Comparison of ENCODE assay signal across 1 cellular context in the genomic region with DNA sequence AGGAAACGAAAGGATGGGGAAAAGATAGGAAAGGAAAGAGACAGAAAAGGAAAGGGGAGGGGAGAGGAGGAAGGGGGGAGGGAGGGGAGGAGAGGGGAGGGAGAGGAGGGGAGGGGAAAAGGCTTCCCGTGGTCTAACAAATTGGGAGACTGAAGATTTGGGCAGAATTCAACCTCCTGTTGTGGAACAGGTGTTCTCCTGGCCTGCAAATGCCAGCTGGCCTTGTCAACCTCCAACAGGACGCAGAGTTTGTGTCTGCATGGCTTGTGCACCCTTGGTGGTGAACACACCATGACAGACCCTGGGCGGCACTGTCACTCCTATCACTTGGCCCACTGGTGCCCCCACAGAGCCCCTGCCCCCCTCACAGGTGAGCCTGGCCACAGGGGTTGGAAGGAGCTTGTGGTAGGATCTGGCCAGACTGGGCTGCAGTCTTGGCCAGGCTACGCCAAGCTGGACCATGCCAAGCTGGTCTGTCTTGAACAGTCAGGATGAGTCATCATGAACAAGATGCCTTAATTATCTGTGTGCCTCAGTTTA.
TF ChIP-seq lines count a peak whose summit lies in the region.

No MANE protein-coding gene starts in this region.

TF ChIP-seq in H1, 55 proteins besides CTCF, POLR2A, EP300 and RAD21:
- no peak for TF ChIP-seq TCF12 (IDR thresholded peaks at IDR 0.05; ENCODE audit: low read depth, low read length)
- TF ChIP-seq SP1 (IDR thresholded peaks at IDR 0.05; ENCODE audit: low read depth, low read length), result no peak
- no peak for TF ChIP-seq ASH2L (IDR thresholded peaks at IDR 0.05; ENCODE audit: low read length)
- TF ChIP-seq, protein P1, sequence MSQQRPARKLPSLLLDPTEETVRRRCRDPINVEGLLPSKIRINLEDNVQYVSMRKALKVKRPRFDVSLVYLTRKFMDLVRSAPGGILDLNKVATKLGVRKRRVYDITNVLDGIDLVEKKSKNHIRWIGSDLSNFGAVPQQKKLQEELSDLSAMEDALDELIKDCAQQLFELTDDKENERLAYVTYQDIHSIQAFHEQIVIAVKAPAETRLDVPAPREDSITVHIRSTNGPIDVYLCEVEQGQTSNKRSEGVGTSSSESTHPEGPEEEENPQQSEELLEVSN (IDR thresholded peaks at IDR 0.05), result no peak
- no peak for TF ChIP-seq POLR2AphosphoS5 (IDR thresholded peaks at IDR 0.05; ENCODE audit: low read depth, low read length)
- TF ChIP-seq, protein P2, sequence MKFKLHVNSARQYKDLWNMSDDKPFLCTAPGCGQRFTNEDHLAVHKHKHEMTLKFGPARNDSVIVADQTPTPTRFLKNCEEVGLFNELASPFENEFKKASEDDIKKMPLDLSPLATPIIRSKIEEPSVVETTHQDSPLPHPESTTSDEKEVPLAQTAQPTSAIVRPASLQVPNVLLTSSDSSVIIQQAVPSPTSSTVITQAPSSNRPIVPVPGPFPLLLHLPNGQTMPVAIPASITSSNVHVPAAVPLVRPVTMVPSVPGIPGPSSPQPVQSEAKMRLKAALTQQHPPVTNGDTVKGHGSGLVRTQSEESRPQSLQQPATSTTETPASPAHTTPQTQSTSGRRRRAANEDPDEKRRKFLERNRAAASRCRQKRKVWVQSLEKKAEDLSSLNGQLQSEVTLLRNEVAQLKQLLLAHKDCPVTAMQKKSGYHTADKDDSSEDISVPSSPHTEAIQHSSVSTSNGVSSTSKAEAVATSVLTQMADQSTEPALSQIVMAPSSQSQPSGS (IDR thresholded peaks at IDR 0.05; ENCODE audit: low read length), result no peak
- no peak for TF ChIP-seq ZNF274 (IDR thresholded peaks at IDR 0.05; ENCODE audit: borderline replicate concordance, extremely low read depth, low read length)
- no peak for TF ChIP-seq TBP (IDR thresholded peaks at IDR 0.05; ENCODE audit: low read depth, low read length)
- no peak for TF ChIP-seq JUN (IDR thresholded peaks at IDR 0.05; ENCODE audit: low read depth, low read length)
- TF ChIP-seq, protein P3, sequence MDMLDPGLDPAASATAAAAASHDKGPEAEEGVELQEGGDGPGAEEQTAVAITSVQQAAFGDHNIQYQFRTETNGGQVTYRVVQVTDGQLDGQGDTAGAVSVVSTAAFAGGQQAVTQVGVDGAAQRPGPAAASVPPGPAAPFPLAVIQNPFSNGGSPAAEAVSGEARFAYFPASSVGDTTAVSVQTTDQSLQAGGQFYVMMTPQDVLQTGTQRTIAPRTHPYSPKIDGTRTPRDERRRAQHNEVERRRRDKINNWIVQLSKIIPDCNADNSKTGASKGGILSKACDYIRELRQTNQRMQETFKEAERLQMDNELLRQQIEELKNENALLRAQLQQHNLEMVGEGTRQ (IDR thresholded peaks at IDR 0.05; ENCODE audit: low read length), result no peak
- no peak for TF ChIP-seq YY1 (IDR thresholded peaks at IDR 0.05; ENCODE audit: low read depth, low read length)
- TF ChIP-seq EGR1 (IDR thresholded peaks at IDR 0.05; ENCODE audit: borderline replicate concordance, low read depth, low read length), result no peak
- no peak for TF ChIP-seq POU5F1 (IDR thresholded peaks at IDR 0.05; ENCODE audit: low read depth, low read length)
- TF ChIP-seq KDM4A (IDR thresholded peaks at IDR 0.05; ENCODE audit: low read depth, low read length, severe bottlenecking), result no peak
- TF ChIP-seq CBX8 (IDR thresholded peaks at IDR 0.05; ENCODE audit: borderline replicate concordance, low read depth, low read length), result no peak
- TF ChIP-seq, protein P4, sequence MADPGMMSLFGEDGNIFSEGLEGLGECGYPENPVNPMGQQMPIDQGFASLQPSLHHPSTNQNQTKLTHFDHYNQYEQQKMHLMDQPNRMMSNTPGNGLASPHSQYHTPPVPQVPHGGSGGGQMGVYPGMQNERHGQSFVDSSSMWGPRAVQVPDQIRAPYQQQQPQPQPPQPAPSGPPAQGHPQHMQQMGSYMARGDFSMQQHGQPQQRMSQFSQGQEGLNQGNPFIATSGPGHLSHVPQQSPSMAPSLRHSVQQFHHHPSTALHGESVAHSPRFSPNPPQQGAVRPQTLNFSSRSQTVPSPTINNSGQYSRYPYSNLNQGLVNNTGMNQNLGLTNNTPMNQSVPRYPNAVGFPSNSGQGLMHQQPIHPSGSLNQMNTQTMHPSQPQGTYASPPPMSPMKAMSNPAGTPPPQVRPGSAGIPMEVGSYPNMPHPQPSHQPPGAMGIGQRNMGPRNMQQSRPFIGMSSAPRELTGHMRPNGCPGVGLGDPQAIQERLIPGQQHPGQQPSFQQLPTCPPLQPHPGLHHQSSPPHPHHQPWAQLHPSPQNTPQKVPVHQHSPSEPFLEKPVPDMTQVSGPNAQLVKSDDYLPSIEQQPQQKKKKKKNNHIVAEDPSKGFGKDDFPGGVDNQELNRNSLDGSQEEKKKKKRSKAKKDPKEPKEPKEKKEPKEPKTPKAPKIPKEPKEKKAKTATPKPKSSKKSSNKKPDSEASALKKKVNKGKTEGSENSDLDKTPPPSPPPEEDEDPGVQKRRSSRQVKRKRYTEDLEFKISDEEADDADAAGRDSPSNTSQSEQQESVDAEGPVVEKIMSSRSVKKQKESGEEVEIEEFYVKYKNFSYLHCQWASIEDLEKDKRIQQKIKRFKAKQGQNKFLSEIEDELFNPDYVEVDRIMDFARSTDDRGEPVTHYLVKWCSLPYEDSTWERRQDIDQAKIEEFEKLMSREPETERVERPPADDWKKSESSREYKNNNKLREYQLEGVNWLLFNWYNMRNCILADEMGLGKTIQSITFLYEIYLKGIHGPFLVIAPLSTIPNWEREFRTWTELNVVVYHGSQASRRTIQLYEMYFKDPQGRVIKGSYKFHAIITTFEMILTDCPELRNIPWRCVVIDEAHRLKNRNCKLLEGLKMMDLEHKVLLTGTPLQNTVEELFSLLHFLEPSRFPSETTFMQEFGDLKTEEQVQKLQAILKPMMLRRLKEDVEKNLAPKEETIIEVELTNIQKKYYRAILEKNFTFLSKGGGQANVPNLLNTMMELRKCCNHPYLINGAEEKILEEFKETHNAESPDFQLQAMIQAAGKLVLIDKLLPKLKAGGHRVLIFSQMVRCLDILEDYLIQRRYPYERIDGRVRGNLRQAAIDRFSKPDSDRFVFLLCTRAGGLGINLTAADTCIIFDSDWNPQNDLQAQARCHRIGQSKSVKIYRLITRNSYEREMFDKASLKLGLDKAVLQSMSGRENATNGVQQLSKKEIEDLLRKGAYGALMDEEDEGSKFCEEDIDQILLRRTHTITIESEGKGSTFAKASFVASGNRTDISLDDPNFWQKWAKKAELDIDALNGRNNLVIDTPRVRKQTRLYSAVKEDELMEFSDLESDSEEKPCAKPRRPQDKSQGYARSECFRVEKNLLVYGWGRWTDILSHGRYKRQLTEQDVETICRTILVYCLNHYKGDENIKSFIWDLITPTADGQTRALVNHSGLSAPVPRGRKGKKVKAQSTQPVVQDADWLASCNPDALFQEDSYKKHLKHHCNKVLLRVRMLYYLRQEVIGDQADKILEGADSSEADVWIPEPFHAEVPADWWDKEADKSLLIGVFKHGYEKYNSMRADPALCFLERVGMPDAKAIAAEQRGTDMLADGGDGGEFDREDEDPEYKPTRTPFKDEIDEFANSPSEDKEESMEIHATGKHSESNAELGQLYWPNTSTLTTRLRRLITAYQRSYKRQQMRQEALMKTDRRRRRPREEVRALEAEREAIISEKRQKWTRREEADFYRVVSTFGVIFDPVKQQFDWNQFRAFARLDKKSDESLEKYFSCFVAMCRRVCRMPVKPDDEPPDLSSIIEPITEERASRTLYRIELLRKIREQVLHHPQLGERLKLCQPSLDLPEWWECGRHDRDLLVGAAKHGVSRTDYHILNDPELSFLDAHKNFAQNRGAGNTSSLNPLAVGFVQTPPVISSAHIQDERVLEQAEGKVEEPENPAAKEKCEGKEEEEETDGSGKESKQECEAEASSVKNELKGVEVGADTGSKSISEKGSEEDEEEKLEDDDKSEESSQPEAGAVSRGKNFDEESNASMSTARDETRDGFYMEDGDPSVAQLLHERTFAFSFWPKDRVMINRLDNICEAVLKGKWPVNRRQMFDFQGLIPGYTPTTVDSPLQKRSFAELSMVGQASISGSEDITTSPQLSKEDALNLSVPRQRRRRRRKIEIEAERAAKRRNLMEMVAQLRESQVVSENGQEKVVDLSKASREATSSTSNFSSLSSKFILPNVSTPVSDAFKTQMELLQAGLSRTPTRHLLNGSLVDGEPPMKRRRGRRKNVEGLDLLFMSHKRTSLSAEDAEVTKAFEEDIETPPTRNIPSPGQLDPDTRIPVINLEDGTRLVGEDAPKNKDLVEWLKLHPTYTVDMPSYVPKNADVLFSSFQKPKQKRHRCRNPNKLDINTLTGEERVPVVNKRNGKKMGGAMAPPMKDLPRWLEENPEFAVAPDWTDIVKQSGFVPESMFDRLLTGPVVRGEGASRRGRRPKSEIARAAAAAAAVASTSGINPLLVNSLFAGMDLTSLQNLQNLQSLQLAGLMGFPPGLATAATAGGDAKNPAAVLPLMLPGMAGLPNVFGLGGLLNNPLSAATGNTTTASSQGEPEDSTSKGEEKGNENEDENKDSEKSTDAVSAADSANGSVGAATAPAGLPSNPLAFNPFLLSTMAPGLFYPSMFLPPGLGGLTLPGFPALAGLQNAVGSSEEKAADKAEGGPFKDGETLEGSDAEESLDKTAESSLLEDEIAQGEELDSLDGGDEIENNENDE (IDR thresholded peaks at IDR 0.05; ENCODE audit: insufficient replicate concordance, low read length), result no peak
- no peak for TF ChIP-seq BACH1 (IDR thresholded peaks at IDR 0.05; ENCODE audit: low read length)
